In the genomic region with DNA sequence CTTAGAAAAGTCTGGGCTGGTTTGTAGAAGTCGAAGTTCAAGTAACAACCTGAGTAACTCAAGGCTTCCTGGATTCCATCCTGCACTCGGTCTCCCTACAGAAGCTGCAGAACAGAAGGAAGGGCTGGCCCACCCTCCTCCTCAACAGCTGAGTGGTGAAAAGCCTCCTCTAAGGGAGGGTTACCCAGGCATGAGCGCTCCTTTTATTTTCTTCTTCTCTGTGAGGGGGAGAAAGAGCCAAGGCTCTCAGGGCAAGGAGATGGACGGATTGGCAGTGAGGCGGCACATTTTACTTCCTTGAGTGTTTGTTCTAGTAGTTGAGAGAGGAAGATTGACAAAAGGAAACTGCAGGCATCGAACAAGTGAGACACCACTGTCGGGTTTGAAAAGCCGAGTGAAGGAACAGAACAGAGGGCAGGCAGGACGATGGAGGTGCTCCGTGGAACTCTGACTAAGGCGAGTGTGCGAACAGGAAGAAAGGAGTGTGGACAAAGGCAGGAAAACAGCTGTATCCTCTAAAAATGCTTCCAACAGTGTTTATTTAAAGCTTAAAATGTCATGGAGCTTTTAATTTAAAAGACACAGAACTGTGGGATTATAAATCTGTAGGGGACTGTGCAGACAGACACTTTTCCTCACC, we compare ENCODE assay signal across 10 cellular contexts. TPM values are rescaled to one million over a fixed set of nuclear protein-coding genes. Genes with fewer than 3 reads are reported as not detected.
A peak's percentile ranks its signal among the peaks of the same experiment; 100 is the strongest.
DNase-seq lines count a peak whose midpoint lies in the region; ATAC-seq and TF ChIP-seq lines count a peak whose summit lies in the region.
"Had no signal": no experiment of that assay in that cellular context is flagged by ENCODE, and none has a peak within 500 bp of the region (broad histone marks: within the 10 kb centered on the region; RNA-seq: fewer than 3 reads in every experiment).

No MANE protein-coding gene starts in this region.

- intact Hi-C loops in A673 (cut with micrococcal nuclease; ENCODE audit: unreplicated experiment) = no loop called here

- H3K36me3 ChIP-seq in A673 (ENCODE audit: insufficient read depth, low read length, poor library complexity, severe bottlenecking) (no peaks in the 10 kb centered on the region), muscle layer of duodenum (ENCODE audit: control insufficient read depth in 1 of 2, insufficient read depth in 2 of 2, low read length in 2 of 2) (no peaks in the 10 kb centered on the region)

- H3K4me1 ChIP-seq in A673 (ENCODE audit: insufficient read depth, low read length, poor library complexity, severe bottlenecking) (peaks cover 14% of the 10 kb centered on the region), muscle layer of duodenum (ENCODE audit: control insufficient read depth in 1 of 2, insufficient read depth in 2 of 2, low read length in 2 of 2) (peaks cover 0 to 9% of the 10 kb centered on the region in 2 donors)

- CTCF ChIA-PET in A673 (lab: Charles Lee) = no interaction called here

- DNase-seq in A673 (ENCODE audit: low spot score) (peak; percentile 37), HCEC 1CT (peak; percentile 12), choroid plexus epithelial cell (ENCODE audit: low read depth) (no peak), SHP77 (lab: John Stamatoyannopoulos, UW) (no peak)
- no peak for DNase-seq in activated effector memory CD4-positive, alpha-beta T cell treated with anti-CD3 and anti-CD28 coated beads, Interleukin-2, amount 50 U/mL, for 16 hours
- DNase-seq: activated CD8-positive, alpha-beta memory T cell treated with anti-CD3 and anti-CD28 coated beads, Interleukin-2, amount 50 U/mL, for 4 hours had no signal

- BruUV-seq in A673 (replicated peaks; lab: Mats Ljungman, UMichigan) = no TSS peak

- ATAC-seq in GM21515 (IDR thresholded peaks at IDR 0.05; ENCODE audit: unreplicated experiment) (no peak), GM19351 (IDR thresholded peaks at IDR 0.05; ENCODE audit: unreplicated experiment) (no peak)

- H3K27me3 ChIP-seq in A673 (replicated peaks; ENCODE audit: insufficient read depth, low read depth, low read length, poor library complexity) (no peaks in the 10 kb centered on the region), muscle layer of duodenum (ENCODE audit: low read depth, low read length) (no peaks in the 10 kb centered on the region)

- H3K27ac ChIP-seq in A673 (ENCODE audit: low read depth, low read length, poor library complexity, severe bottlenecking) (no peak overlapping the region), muscle layer of duodenum (ENCODE audit: low read length) (no peak overlapping the region)
- H3K27ac ChIP-seq: HL-60 had no signal

- H3K9me3 ChIP-seq in A673 (ENCODE audit: low read depth, low read length, poor library complexity, severe bottlenecking) (no peaks in the 10 kb centered on the region), muscle layer of duodenum (ENCODE audit: control insufficient read depth in 1 of 2, low read length in 2 of 2) (no peaks in the 10 kb centered on the region)

- TF ChIP-seq CTCF in A673 (conservative IDR thresholded peaks at IDR 0.05; ENCODE audit: low read depth, low read length) (no peak), choroid plexus epithelial cell (conservative IDR thresholded peaks at IDR 0.05; ENCODE audit: low read depth, low read length) (no peak)

- H3K4me3 ChIP-seq in A673 (ENCODE audit: low read depth, low read length, poor library complexity, severe bottlenecking) (peak overlapping the region; percentile 22), choroid plexus epithelial cell (ENCODE audit: low read depth, low read length) (peak overlapping the region; percentile 29), muscle layer of duodenum (ENCODE audit: low read depth in 1 of 2, low read length in 2 of 2) (peak overlapping the region; percentile 18 to 35)

- POLR2A ChIA-PET in A673 (lab: Charles Lee; ENCODE audit: low non-redundant PET) = no interaction called here

RNA-seq across cellular contexts. Expression of a gene that starts 38.4 kb away (rescaled TPM):
- 1.7 and 2.5 TPM in 2 replicates for total RNA-seq in A673 (2021)

RNA-seq across cellular contexts. Expression of a gene that starts 38.8 kb away (rescaled TPM):
- total RNA-seq in A673 (2021) = 17.6 and 19.8 TPM in 2 replicates

Comparison
In these comparisons a context has a peak if more than half of its experiments do, and no peak if none do; other contexts are left out.
1. DNase-seq: peak in A673 (single experiment) and HCEC 1CT (single experiment); none in choroid plexus epithelial cell (single experiment), SHP77 (0 of 2) and activated effector memory CD4-positive, alpha-beta T cell treated with anti-CD3 and anti-CD28 coated beads, Interleukin-2, amount 50 U/mL, for 16 hours (single experiment).
2. Peak in every context shown above with its lines, with median percentiles within 50 percentile points of each other: H3K4me3 ChIP-seq.